In genomic region chr6:13522639-13523038, GRCh38 we compare ENCODE assay signal across 15 cellular contexts. TPM values are rescaled to one million over a fixed set of nuclear protein-coding genes. Genes with fewer than 3 reads are reported as not detected.
DNase-seq lines count a peak whose midpoint lies in the region; ATAC-seq and TF ChIP-seq lines count a peak whose summit lies in the region.
"Had no signal": no experiment of that assay in that cellular context is flagged by ENCODE, and none has a peak within 500 bp of the region (broad histone marks: within the 10 kb centered on the region; RNA-seq: fewer than 3 reads in every experiment).

No MANE protein-coding gene starts in this region.

- H3K4me1 Mint-ChIP-seq in HFFc6 (ENCODE audit: low read depth) = 0 out of 2 replicates have a peak, but pooled peaks cover 6% of the 10 kb centered on the region

- no peak for ATAC-seq in GM19455 (IDR thresholded peaks at IDR 0.05; ENCODE audit: unreplicated experiment)
- ATAC-seq in GM18870 (IDR thresholded peaks at IDR 0.05; ENCODE audit: unreplicated experiment) = no peak
- ATAC-seq: pancreas had no signal

- WGBS in liver = 60% methylated on average over 4 of the region's 4 CpGs

- no peaks in the 10 kb centered on the region for H3K9me3 ChIP-seq in liver (ENCODE audit: control insufficient read depth in 4 of 4, low read length in 3 of 4)
- H3K9me3 ChIP-seq: esophagus squamous epithelium, pancreas, transverse colon had no signal

- H3K9ac ChIP-seq in liver (ENCODE audit: low read depth in 1 of 2, low read length in 2 of 2) = no peak overlapping the region

- H3K36me3 ChIP-seq in brain microvascular endothelial cell (replicated peaks) (no peaks in the 10 kb centered on the region), liver (ENCODE audit: control insufficient read depth in 4 of 4, insufficient read depth in 3 of 4, low read depth in 1 of 4, low read length in 3 of 4) (no peaks in the 10 kb centered on the region)
- H3K36me3 ChIP-seq: esophagus squamous epithelium, pancreas, transverse colon had no signal

- H3K27me3 Mint-ChIP-seq in HFFc6 (ENCODE audit: insufficient read depth) = peaks cover 11% of the 10 kb centered on the region
- H3K27me3 Mint-ChIP-seq: activated naive CD4-positive, alpha-beta T cell treated with anti-CD3 and anti-CD28 coated beads, Interleukin-2, amount 50 U/mL, for 24 hours; B cell had no signal

- H3K27ac Mint-ChIP-seq in HFFc6 = no peak overlapping the region
- H3K27ac Mint-ChIP-seq: activated naive CD4-positive, alpha-beta T cell treated with anti-CD3 and anti-CD28 coated beads, Interleukin-2, amount 50 U/mL, for 24 hours; B cell had no signal

- TF ChIP-seq CTCF in brain microvascular endothelial cell (IDR thresholded peaks at IDR 0.05; ENCODE audit: low read depth, low read length, missing control alignments) = no peak
- TF ChIP-seq CTCF in liver (IDR thresholded peaks at IDR 0.05; ENCODE audit: low read depth, low read length, missing input control) = no peak
- TF ChIP-seq CTCF in HFFc6 (IDR thresholded peaks at IDR 0.05) = no peak

- peak; percentile 51 for DNase-seq in AG08396 (ENCODE audit: low spot score)
- DNase-seq in LHCN-M2 (ENCODE audit: low read depth) = peak; percentile 57
- peak; percentile 18 for DNase-seq in brain microvascular endothelial cell
- no peak for DNase-seq in activated T-cell treated with anti-CD3 and anti-CD28 coated beads, Interleukin-2, amount 50 U/mL, for 48 hours
- DNase-seq in HFFc6 = no peak
- DNase-seq: esophagus squamous epithelium, NCI-H2029 treated with DMSO at 0.1 percent for 48 hours, pancreas, transverse colon had no signal

- H3K4me1 ChIP-seq in liver (ENCODE audit: control insufficient read depth in 4 of 4, insufficient read depth in 4 of 4, low read length in 3 of 4) = no peaks in the 10 kb centered on the region
- H3K4me1 ChIP-seq: pancreas had no signal

- no peak overlapping the region for H3K4me3 ChIP-seq in brain microvascular endothelial cell (ENCODE audit: low read depth, low read length)
- H3K4me3 ChIP-seq in liver (ENCODE audit: low read depth in 1 of 3, low read length in 3 of 3) = no peak overlapping the region
- H3K4me3 ChIP-seq: esophagus squamous epithelium, pancreas, transverse colon had no signal

- TF ChIP-seq RAD21 in liver (IDR thresholded peaks at IDR 0.05) = no peak

- H3K27ac ChIP-seq in brain microvascular endothelial cell = no peak overlapping the region
- no peak overlapping the region for H3K27ac ChIP-seq in liver (ENCODE audit: low read depth in 1 of 2, low read length in 2 of 2)
- H3K27ac ChIP-seq: esophagus squamous epithelium, pancreas, transverse colon, VCaP had no signal

- H3K27me3 ChIP-seq in brain microvascular endothelial cell (replicated peaks) (no peaks in the 10 kb centered on the region), liver (ENCODE audit: control insufficient read depth in 4 of 4, insufficient read depth in 4 of 4, low read length in 3 of 4) (no peaks in the 10 kb centered on the region)
- H3K27me3 ChIP-seq: esophagus squamous epithelium, pancreas, transverse colon had no signal

- no peak overlapping the region for H3K4me3 Mint-ChIP-seq in HFFc6
- H3K4me3 Mint-ChIP-seq: activated naive CD4-positive, alpha-beta T cell treated with anti-CD3 and anti-CD28 coated beads, Interleukin-2, amount 50 U/mL, for 24 hours; B cell had no signal

- H3K9me3 Mint-ChIP-seq in HFFc6 = no peaks in the 10 kb centered on the region
- H3K9me3 Mint-ChIP-seq: activated naive CD4-positive, alpha-beta T cell treated with anti-CD3 and anti-CD28 coated beads, Interleukin-2, amount 50 U/mL, for 24 hours had no signal

- 0 out of 2 replicates have a peak, but pooled peaks cover 5% of the 10 kb centered on the region for H3K36me3 Mint-ChIP-seq in HFFc6 (ENCODE audit: low read depth)
- H3K36me3 Mint-ChIP-seq: activated naive CD4-positive, alpha-beta T cell treated with anti-CD3 and anti-CD28 coated beads, Interleukin-2, amount 50 U/mL, for 24 hours had no signal

- in situ Hi-C loops in brain microvascular endothelial cell (cut with HindIII; ENCODE audit: low pct_ligation_motif_present, low sequenced_read_pairs) = no loop called here

TF ChIP-seq in liver, 16 proteins besides CTCF, POLR2A, EP300 and RAD21:
- TF ChIP-seq JUND (IDR thresholded peaks at IDR 0.05) (peak in 1 of 2 donors; percentile 37), NR2F2 (IDR thresholded peaks at IDR 0.05) (peak; percentile 11), YY1 (IDR thresholded peaks at IDR 0.05) (no peak)

RNA-seq across cellular contexts. Expression of gene GFOD1, which starts 35.2 kb away (rescaled TPM):
- 2.7 and 3.1 TPM in 2 replicates for total RNA-seq in LHCN-M2 (2014; rRNA removed)
- polyA plus RNA-seq in LHCN-M2 (2012) = 1.1 TPM
- 10 to 100 TPM in 1 of 2 donors, 1 to 10 TPM in 1; 7.4 to 16.8 TPM for total RNA-seq in liver
- polyA plus RNA-seq in liver = 1 to 10 TPM; 2.6 TPM
- total RNA-seq in HFFc6 (2021; fragmentation: NEBNext Ultra II Directional; extraction: Animal tissue kit (Norgen Biotek cat#: 25700)) = 1 to 10 TPM; 2.3 to 4.7 (median 2.9) TPM

RNA-seq across cellular contexts. Expression of gene SIRT5, which starts 51.8 kb away (rescaled TPM):
- total RNA-seq in LHCN-M2 (2014; rRNA removed) = 4.1 and 4.9 TPM in 2 replicates
- polyA plus RNA-seq in LHCN-M2 (2012) = 2.9 TPM
- 10 to 100 TPM in 1 of 2 donors, 1 to 10 TPM in 1; 9.6 to 12.6 TPM for total RNA-seq in liver
- polyA plus RNA-seq in liver = 1 to 10 TPM; 7.5 to 8.1 TPM
- total RNA-seq in HFFc6 (2021; fragmentation: NEBNext Ultra II Directional; extraction: Animal tissue kit (Norgen Biotek cat#: 25700)) = 1 to 10 TPM; 4.3 to 7.0 (median 6.3) TPM

Comparison
In these comparisons a context has a peak if more than half of its experiments do, and no peak if none do; other contexts are left out.
1. DNase-seq: peak in AG08396 (single experiment), LHCN-M2 (single experiment) and brain microvascular endothelial cell (single experiment); none in activated T-cell treated with anti-CD3 and anti-CD28 coated beads, Interleukin-2, amount 50 U/mL, for 48 hours (0 of 2) and HFFc6 (single experiment).